ENCODE assay signal across 14 cellular contexts in genomic region chr1:194830387-194830786, GRCh38.
DNase-seq lines count a peak whose midpoint lies in the region; ATAC-seq and TF ChIP-seq lines count a peak whose summit lies in the region.
"Had no signal": no experiment of that assay in that cellular context is flagged by ENCODE, and none has a peak within 500 bp of the region (broad histone marks: within the 10 kb centered on the region; RNA-seq: fewer than 3 reads in every experiment).

No MANE protein-coding gene starts in this region.

- H3K4me1 ChIP-seq in BLaER1 treated with 17β-estradiol and CSF1 and Interleukin-3, amounts not matched to agents 10 nM and 100 nM, result peaks cover 0 to 24% (median 11%) of the 10 kb centered on the region in 10 experiments; a peak in 12 of 20 replicates
- H3K4me1 ChIP-seq in osteoblast (ENCODE audit: insufficient read depth, low read length), result no peaks in the 10 kb centered on the region
- H3K4me1 ChIP-seq: A549, right atrium auricular region had no signal

- H3K36me3 ChIP-seq in BLaER1 treated with 17β-estradiol and CSF1 and Interleukin-3, amounts not matched to agents 10 nM and 100 nM, result no peaks in the 10 kb centered on the region
- no peaks in the 10 kb centered on the region for H3K36me3 ChIP-seq in osteoblast (ENCODE audit: insufficient read depth, low read length)
- H3K36me3 ChIP-seq in WERI-Rb-1, result no peaks in the 10 kb centered on the region
- H3K36me3 ChIP-seq: right atrium auricular region had no signal

- no peak overlapping the region for H3K4me3 ChIP-seq in BLaER1 treated with 17β-estradiol and CSF1 and Interleukin-3, amounts not matched to agents 10 nM and 100 nM
- H3K4me3 ChIP-seq in osteoblast (ENCODE audit: insufficient read depth, low read length) (no peak overlapping the region), WERI-Rb-1 (ENCODE audit: low read depth, low read length) (no peak overlapping the region)
- H3K4me3 ChIP-seq: A549, right atrium auricular region had no signal

- H3K27ac ChIP-seq in BLaER1 treated with 17β-estradiol and CSF1 and Interleukin-3, amounts not matched to agents 10 nM and 100 nM, result no peak overlapping the region; a peak in 1 of 22 replicates
- H3K27ac ChIP-seq in osteoblast (ENCODE audit: low read depth, low read length) (no peak overlapping the region), WERI-Rb-1 (no peak overlapping the region)
- H3K27ac ChIP-seq: A549, right atrium auricular region, VCaP had no signal

- ATAC-seq in GM19395 (IDR thresholded peaks at IDR 0.05; ENCODE audit: unreplicated experiment) (peak; percentile 95), HG02763 (IDR thresholded peaks at IDR 0.05; ENCODE audit: unreplicated experiment) (peak; percentile 87), HG03439 (IDR thresholded peaks at IDR 0.05; ENCODE audit: unreplicated experiment) (peak; percentile 90)
- ATAC-seq: A549 had no signal

- H3K9ac ChIP-seq in BLaER1 treated with 17β-estradiol and CSF1 and Interleukin-3, amounts not matched to agents 10 nM and 100 nM, result no peak overlapping the region

- DNase-seq in osteoblast (ENCODE audit: insufficient read length, low spot score, missing footprints), result no peak
- no peak for DNase-seq in WERI-Rb-1
- DNase-seq in superior temporal gyrus (ENCODE audit: extremely low spot score), result no peak
- DNase-seq in ACHN, result no peak
- DNase-seq: activated T-cell treated with anti-CD3 and anti-CD28 coated beads, Interleukin-2, amount 50 U/mL, for 48 hours; IMR-90; NCI-H2107 had no signal

- H3K4me2 ChIP-seq in BLaER1 treated with 17β-estradiol and CSF1 and Interleukin-3, amounts not matched to agents 10 nM and 100 nM, result peak overlapping the region in 8 of 11 experiments; percentile 2 to 76 (median 51); a peak in 13 of 22 replicates
- no peak overlapping the region for H3K4me2 ChIP-seq in osteoblast (ENCODE audit: insufficient read depth, low read length)
- H3K4me2 ChIP-seq: A549 had no signal

- TF ChIP-seq CTCF in osteoblast (IDR thresholded peaks at IDR 0.05; ENCODE audit: extremely low read depth, low read depth, low read length) (no peak), WERI-Rb-1 (IDR thresholded peaks at IDR 0.05; ENCODE audit: low read depth, low read length) (no peak)

- no peaks in the 10 kb centered on the region for H3K27me3 ChIP-seq in BLaER1 treated with 17β-estradiol and CSF1 and Interleukin-3, amounts not matched to agents 10 nM and 100 nM
- H3K27me3 ChIP-seq in osteoblast (ENCODE audit: insufficient read depth, low read length) (no peaks in the 10 kb centered on the region), WERI-Rb-1 (ENCODE audit: insufficient read depth, low read depth, severe bottlenecking) (no peaks in the 10 kb centered on the region)
- H3K27me3 ChIP-seq: right atrium auricular region had no signal

- no peaks in the 10 kb centered on the region for H3K79me2 ChIP-seq in osteoblast (ENCODE audit: insufficient read depth, low read length)

- H3K9me3 ChIP-seq in BLaER1 treated with 17β-estradiol and CSF1 and Interleukin-3, amounts not matched to agents 10 nM and 100 nM (replicated peaks in 1 of 11), result no peaks in the 10 kb centered on the region
- H3K9me3 ChIP-seq in osteoblast (ENCODE audit: low read depth, low read length) (no peaks in the 10 kb centered on the region), WERI-Rb-1 (ENCODE audit: severe bottlenecking) (no peaks in the 10 kb centered on the region)
- H3K9me3 ChIP-seq: A549, right atrium auricular region had no signal

- no peak overlapping the region for H2AFZ ChIP-seq in osteoblast (ENCODE audit: low read length)

- H4K20me1 ChIP-seq in BLaER1 treated with 17β-estradiol and CSF1 and Interleukin-3, amounts not matched to agents 10 nM and 100 nM, result no peaks in the 10 kb centered on the region
- H4K20me1 ChIP-seq in osteoblast (ENCODE audit: insufficient read depth, low read length), result no peaks in the 10 kb centered on the region

- in situ Hi-C loops in ACHN (cut with HindIII; ENCODE audit: low pct_ligation_motif_present, low pct_unique_long_range_greater_than_20kb, low sequenced_read_pairs), result no loop called here
